8 cellular contexts compared by ENCODE assay signal in the genomic region with DNA sequence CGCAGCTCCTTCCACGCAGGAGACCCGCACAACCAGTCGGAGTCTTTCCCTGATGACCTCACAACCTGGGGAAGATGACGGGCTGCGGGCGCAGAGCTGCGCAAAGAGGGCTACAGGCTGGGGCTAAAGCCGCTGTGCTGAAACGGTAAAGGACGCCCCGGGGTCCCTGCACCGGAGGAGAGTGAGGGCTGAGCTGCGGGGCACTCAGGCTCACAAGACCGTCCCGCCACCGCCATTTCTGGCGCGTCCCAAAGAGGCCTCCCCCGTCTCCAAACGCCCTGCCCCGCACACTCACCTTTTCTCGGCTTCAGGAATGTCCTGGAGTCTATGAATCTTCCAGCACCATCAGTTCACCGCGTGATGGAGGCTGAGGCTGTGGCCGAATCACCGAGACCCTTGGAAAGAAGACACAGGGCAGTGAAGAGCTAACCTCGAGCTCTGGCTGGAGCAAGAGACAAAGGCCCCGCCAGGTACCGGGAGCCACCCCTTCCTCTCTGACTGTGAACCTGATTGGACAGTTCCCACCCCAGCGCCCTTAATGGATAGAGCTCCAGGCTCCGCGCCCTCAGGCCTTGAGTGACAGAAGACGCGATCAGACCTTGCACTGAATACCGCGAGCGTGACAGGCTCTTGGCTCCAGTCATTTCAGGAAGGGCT. TPM values are rescaled to one million over a fixed set of nuclear protein-coding genes. Genes with fewer than 3 reads are reported as not detected.
DNase-seq lines count a peak whose midpoint lies in the region; ATAC-seq, FAIRE-seq and TF ChIP-seq lines count a peak whose summit lies in the region.

No MANE protein-coding gene starts in this region.

- H3K9me3 ChIP-seq in ascending aorta (no peaks in the 10 kb centered on the region), kidney (ENCODE audit: control insufficient read depth in 1 of 2, low read length in 2 of 2) (no peaks in the 10 kb centered on the region)

- peak overlapping the region; percentile 95 to 99 for H3K27ac Mint-ChIP-seq in stimulated activated naive CD8-positive, alpha-beta T cell treated with anti-CD3 and anti-CD28 coated beads, Interleukin-15, amount 100 ng/mL, for 72 hours

- FAIRE-seq in GM19239 (lab: Jason Lieb, UNC) (no peak), kidney (lab: Jason Lieb, UNC) (no peak), urothelium cell line (lab: Jason Lieb, UNC) (no peak)

- H3K36me3 ChIP-seq in ascending aorta: no peaks in the 10 kb centered on the region
- H3K36me3 ChIP-seq in kidney (ENCODE audit: control insufficient read depth in 1 of 2, insufficient read depth in 2 of 2, low read length in 2 of 2): no peaks in the 10 kb centered on the region

- H3K4me1 Mint-ChIP-seq in stimulated activated naive CD8-positive, alpha-beta T cell treated with anti-CD3 and anti-CD28 coated beads, Interleukin-15, amount 100 ng/mL, for 72 hours: peaks cover 16% of the 10 kb centered on the region

- no peaks in the 10 kb centered on the region for H3K4me1 ChIP-seq in ascending aorta
- H3K4me1 ChIP-seq in kidney (ENCODE audit: control insufficient read depth in 1 of 2, insufficient read depth in 1 of 2, low read depth in 1 of 2, low read length in 2 of 2): no peaks in the 10 kb centered on the region

- TF ChIP-seq CTCF in ascending aorta (IDR thresholded peaks at IDR 0.05): no peak
- no peak for TF ChIP-seq CTCF in kidney (IDR thresholded peaks at IDR 0.05; ENCODE audit: borderline replicate concordance, extremely low read depth, insufficient read depth)

- peak overlapping the region in 1 of 2 donors; percentile 19 for H3K9ac ChIP-seq in kidney (ENCODE audit: low read length in 2 of 2)

- no peak overlapping the region for H3K27ac ChIP-seq in ascending aorta
- no peak overlapping the region for H3K27ac ChIP-seq in kidney (ENCODE audit: low read depth in 2 of 2, low read length in 2 of 2)

- intact Hi-C loops in ascending aorta (cut with DNase I) (no loop called here), kidney (cut with DNase I) (no loop called here)

- peak; percentile 100 for ATAC-seq in stimulated activated naive CD8-positive, alpha-beta T cell treated with anti-CD3 and anti-CD28 coated beads, Interleukin-15, amount 100 ng/mL, for 72 hours
- no peak for ATAC-seq in HG03135 (IDR thresholded peaks at IDR 0.05; ENCODE audit: unreplicated experiment)

- H3K4me3 ChIP-seq in ascending aorta (peak overlapping the region; percentile 14 to 64), kidney (ENCODE audit: low read length in 2 of 2) (peak overlapping the region; percentile 43 to 45)

- H3K27me3 Mint-ChIP-seq in stimulated activated naive CD8-positive, alpha-beta T cell treated with anti-CD3 and anti-CD28 coated beads, Interleukin-15, amount 100 ng/mL, for 72 hours: peaks cover 9% of the 10 kb centered on the region

- DNase-seq in GM19239 (ENCODE audit: insufficient read length, low spot score): peak; percentile 20
- peak; percentile 30 to 54 for DNase-seq in NCI-H526 (lab: John Stamatoyannopoulos, UW)
- DNase-seq in ascending aorta (ENCODE audit: low spot score in 2 of 2): no peak
- DNase-seq in kidney: no peak
- DNase-seq in stimulated activated naive CD8-positive, alpha-beta T cell treated with anti-CD3 and anti-CD28 coated beads, Interleukin-15, amount 100 ng/mL, for 72 hours: peak; percentile 64 to 83
- DNase-seq in Kasumi-1 (lab: John Stamatoyannopoulos, UW): no peak
- DNase-seq in urothelium cell line (ENCODE audit: low spot score): no peak

- no peaks in the 10 kb centered on the region for H3K27me3 ChIP-seq in ascending aorta

- H3K4me3 Mint-ChIP-seq in stimulated activated naive CD8-positive, alpha-beta T cell treated with anti-CD3 and anti-CD28 coated beads, Interleukin-15, amount 100 ng/mL, for 72 hours: peak overlapping the region; percentile 96 to 98

- H3K9me3 Mint-ChIP-seq in stimulated activated naive CD8-positive, alpha-beta T cell treated with anti-CD3 and anti-CD28 coated beads, Interleukin-15, amount 100 ng/mL, for 72 hours: peaks cover 0 to 16% of the 10 kb centered on the region in 2 donors

RNA-seq across cellular contexts. Expression of gene ZNF429, which starts 41.8 kb away (rescaled TPM):
- 1.9 TPM for total RNA-seq in ascending aorta
- 21.3 TPM for total RNA-seq in kidney
- polyA plus RNA-seq in kidney (ENCODE audit: insufficient read depth, low read depth, low replicate concordance): 8.3 TPM

Comparison
In these comparisons a context has a peak if more than half of its experiments do, and no peak if none do; other contexts are left out.
1. DNase-seq: peak in GM19239 (single experiment), NCI-H526 (2 of 2) and stimulated activated naive CD8-positive, alpha-beta T cell treated with anti-CD3 and anti-CD28 coated beads, Interleukin-15, amount 100 ng/mL, for 72 hours (2 of 2); none in ascending aorta (0 of 2), kidney (single experiment), Kasumi-1 (0 of 2) and urothelium cell line (single experiment).